In the genomic region with DNA sequence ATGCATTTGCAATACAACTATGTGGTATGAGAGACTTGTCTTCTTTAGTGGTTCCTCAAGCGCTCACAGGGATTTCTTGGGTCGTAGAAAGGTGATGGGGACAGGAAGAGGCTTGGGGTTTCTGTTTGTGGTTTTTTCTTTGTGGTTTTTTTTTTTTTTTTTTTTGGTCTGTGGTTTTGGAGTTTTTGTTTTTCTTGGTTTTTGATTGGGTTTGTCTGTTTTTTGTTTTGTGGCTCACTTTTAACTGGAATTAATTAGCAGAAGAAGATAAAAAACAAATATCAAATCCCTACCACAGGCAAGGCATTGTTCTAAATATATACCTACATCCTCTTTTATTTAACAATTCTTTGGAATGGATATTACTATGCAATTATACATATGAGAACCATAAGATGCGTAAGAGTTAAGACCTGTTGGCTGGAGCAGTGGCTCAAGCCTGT, we compare ENCODE assay signal across 1 cellular context.
A peak's percentile ranks its signal among the peaks of the same experiment; 100 is the strongest.
TF ChIP-seq lines count a peak whose summit lies in the region.

No MANE protein-coding gene starts in this region.

TF ChIP-seq in SK-N-SH, 30 proteins besides CTCF, POLR2A, EP300 and RAD21 (continued from another document):
- TF ChIP-seq, protein P1, sequence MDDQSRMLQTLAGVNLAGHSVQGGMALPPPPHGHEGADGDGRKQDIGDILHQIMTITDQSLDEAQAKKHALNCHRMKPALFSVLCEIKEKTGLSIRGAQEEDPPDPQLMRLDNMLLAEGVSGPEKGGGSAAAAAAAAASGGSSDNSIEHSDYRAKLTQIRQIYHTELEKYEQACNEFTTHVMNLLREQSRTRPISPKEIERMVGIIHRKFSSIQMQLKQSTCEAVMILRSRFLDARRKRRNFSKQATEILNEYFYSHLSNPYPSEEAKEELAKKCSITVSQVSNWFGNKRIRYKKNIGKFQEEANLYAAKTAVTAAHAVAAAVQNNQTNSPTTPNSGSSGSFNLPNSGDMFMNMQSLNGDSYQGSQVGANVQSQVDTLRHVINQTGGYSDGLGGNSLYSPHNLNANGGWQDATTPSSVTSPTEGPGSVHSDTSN (IDR thresholded peaks at IDR 0.05) = 0 out of 2 replicates have a peak, but pooled peaks have one; percentile 12
- TF ChIP-seq POLR2AphosphoS5 (IDR thresholded peaks at IDR 0.05; ENCODE audit: low read depth, low read length) (0 out of 2 replicates have a peak, but pooled peaks have one; percentile 33), TEAD4 (IDR thresholded peaks at IDR 0.05; ENCODE audit: borderline replicate concordance, insufficient read depth) (no peak), EZH2phosphoT487 (IDR thresholded peaks at IDR 0.05; ENCODE audit: borderline replicate concordance, low read depth) (no peak), TCF12 (IDR thresholded peaks at IDR 0.05) (peak; percentile 80), SIN3A (IDR thresholded peaks at IDR 0.05; ENCODE audit: borderline replicate concordance, low read depth, low read length) (no peak), GABPA (IDR thresholded peaks at IDR 0.05; ENCODE audit: low read depth) (no peak), FOSL2 (IDR thresholded peaks at IDR 0.05; ENCODE audit: borderline replicate concordance, low read depth) (no peak), FOXJ3 (CRISPR knock-in tag; IDR thresholded peaks at IDR 0.05) (no peak), YY1 (IDR thresholded peaks at IDR 0.05; ENCODE audit: low read depth) (no peak)
- TF ChIP-seq, protein P2, sequence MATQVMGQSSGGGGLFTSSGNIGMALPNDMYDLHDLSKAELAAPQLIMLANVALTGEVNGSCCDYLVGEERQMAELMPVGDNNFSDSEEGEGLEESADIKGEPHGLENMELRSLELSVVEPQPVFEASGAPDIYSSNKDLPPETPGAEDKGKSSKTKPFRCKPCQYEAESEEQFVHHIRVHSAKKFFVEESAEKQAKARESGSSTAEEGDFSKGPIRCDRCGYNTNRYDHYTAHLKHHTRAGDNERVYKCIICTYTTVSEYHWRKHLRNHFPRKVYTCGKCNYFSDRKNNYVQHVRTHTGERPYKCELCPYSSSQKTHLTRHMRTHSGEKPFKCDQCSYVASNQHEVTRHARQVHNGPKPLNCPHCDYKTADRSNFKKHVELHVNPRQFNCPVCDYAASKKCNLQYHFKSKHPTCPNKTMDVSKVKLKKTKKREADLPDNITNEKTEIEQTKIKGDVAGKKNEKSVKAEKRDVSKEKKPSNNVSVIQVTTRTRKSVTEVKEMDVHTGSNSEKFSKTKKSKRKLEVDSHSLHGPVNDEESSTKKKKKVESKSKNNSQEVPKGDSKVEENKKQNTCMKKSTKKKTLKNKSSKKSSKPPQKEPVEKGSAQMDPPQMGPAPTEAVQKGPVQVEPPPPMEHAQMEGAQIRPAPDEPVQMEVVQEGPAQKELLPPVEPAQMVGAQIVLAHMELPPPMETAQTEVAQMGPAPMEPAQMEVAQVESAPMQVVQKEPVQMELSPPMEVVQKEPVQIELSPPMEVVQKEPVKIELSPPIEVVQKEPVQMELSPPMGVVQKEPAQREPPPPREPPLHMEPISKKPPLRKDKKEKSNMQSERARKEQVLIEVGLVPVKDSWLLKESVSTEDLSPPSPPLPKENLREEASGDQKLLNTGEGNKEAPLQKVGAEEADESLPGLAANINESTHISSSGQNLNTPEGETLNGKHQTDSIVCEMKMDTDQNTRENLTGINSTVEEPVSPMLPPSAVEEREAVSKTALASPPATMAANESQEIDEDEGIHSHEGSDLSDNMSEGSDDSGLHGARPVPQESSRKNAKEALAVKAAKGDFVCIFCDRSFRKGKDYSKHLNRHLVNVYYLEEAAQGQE (IDR thresholded peaks at IDR 0.05; ENCODE audit: low read depth, low read length) = no peak
- TF ChIP-seq, protein P3, sequence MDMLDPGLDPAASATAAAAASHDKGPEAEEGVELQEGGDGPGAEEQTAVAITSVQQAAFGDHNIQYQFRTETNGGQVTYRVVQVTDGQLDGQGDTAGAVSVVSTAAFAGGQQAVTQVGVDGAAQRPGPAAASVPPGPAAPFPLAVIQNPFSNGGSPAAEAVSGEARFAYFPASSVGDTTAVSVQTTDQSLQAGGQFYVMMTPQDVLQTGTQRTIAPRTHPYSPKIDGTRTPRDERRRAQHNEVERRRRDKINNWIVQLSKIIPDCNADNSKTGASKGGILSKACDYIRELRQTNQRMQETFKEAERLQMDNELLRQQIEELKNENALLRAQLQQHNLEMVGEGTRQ (IDR thresholded peaks at IDR 0.05; ENCODE audit: borderline replicate concordance, low read depth, low read length) = no peak
